ENCODE assay signal across 8 cellular contexts in genomic region chr3:3196148-3196861, GRCh38. TPM values are rescaled to one million over a fixed set of nuclear protein-coding genes. Genes with fewer than 3 reads are reported as not detected.
DNase-seq lines count a peak whose midpoint lies in the region; ATAC-seq and TF ChIP-seq lines count a peak whose summit lies in the region.

No MANE protein-coding gene starts in this region.

- H3K4me2 ChIP-seq in neural progenitor cell, result no peak overlapping the region

- H3K36me3 Mint-ChIP-seq in neural progenitor cell, result no peaks in the 10 kb centered on the region

- no peak overlapping the region for H3K27ac ChIP-seq in body of pancreas
- H3K27ac ChIP-seq in neural progenitor cell, result no peak overlapping the region

- H3K4me1 Mint-ChIP-seq in neural progenitor cell, result no peaks in the 10 kb centered on the region

- TF ChIP-seq POLR2A in body of pancreas (IDR thresholded peaks at IDR 0.05) (no peak), GM18505 (IDR thresholded peaks at IDR 0.05; ENCODE audit: borderline replicate concordance, extremely low read depth, insufficient read depth, insufficient read length) (no peak)

- DNase-seq in NCI-H1105 treated with DMSO at 0.1 percent for 48 hours (lab: John Stamatoyannopoulos, UW) (peak; percentile 25), NCI-H1105 (lab: John Stamatoyannopoulos, UW) (no peak), KBM-7 (peak; percentile 37), body of pancreas (peak in 1 of 4 donors; percentile 22), neural progenitor cell (ENCODE audit: low spot score) (peak; percentile 48), pons (ENCODE audit: low spot score) (no peak)

- 30 to 44% methylated on average over 6 of the region's 6 CpGs for WGBS in body of pancreas, 2 donors

- H3K79me2 ChIP-seq in neural progenitor cell (ENCODE audit: low read depth), result no peaks in the 10 kb centered on the region

- ATAC-seq in body of pancreas (no peak), GM18505 (IDR thresholded peaks at IDR 0.05; ENCODE audit: unreplicated experiment) (no peak), GM19324 (IDR thresholded peaks at IDR 0.05; ENCODE audit: low FRiP score, unreplicated experiment) (no peak)

- in situ Hi-C loops in KBM-7 (cut with MboI; ENCODE audit: low pct_unique_long_range_greater_than_20kb, low sequenced_read_pairs), result no loop called here

- no peaks in the 10 kb centered on the region for H3K36me3 ChIP-seq in body of pancreas (replicated peaks in 1 of 2; ENCODE audit: insufficient read depth in 1 of 2, low read depth in 2 of 2)
- H3K36me3 ChIP-seq in neural progenitor cell, result no peaks in the 10 kb centered on the region

- H3K4me3 ChIP-seq in body of pancreas, result no peak overlapping the region
- no peak overlapping the region for H3K4me3 ChIP-seq in neural progenitor cell

- H2AFZ ChIP-seq in neural progenitor cell (replicated peaks), result no peak overlapping the region

- no peaks in the 10 kb centered on the region for H3K27me3 ChIP-seq in body of pancreas
- H3K27me3 ChIP-seq in neural progenitor cell, result peaks cover 23% of the 10 kb centered on the region

- peaks cover 6% of the 10 kb centered on the region for H3K4me1 ChIP-seq in body of pancreas
- no peaks in the 10 kb centered on the region for H3K4me1 ChIP-seq in neural progenitor cell

- no peaks in the 10 kb centered on the region for H3K9me3 ChIP-seq in body of pancreas
- no peaks in the 10 kb centered on the region for H3K9me3 ChIP-seq in neural progenitor cell (ENCODE audit: low read depth)

- H3K27ac Mint-ChIP-seq in neural progenitor cell, result no peak overlapping the region

- intact Hi-C loops in body of pancreas (cut with DNase I), result no loop called here

- H3K27me3 Mint-ChIP-seq in neural progenitor cell (ENCODE audit: insufficient read depth, low read depth), result no peaks in the 10 kb centered on the region

- H3K9ac ChIP-seq in neural progenitor cell, result no peak overlapping the region

- no peaks in the 10 kb centered on the region for H3K9me3 Mint-ChIP-seq in neural progenitor cell

- peak in 6 of 7 experiments; percentile 24 to 44 (median 36) for TF ChIP-seq CTCF in body of pancreas (IDR thresholded peaks at IDR 0.05)
- TF ChIP-seq CTCF in neural progenitor cell (IDR thresholded peaks at IDR 0.05), result peak; percentile 88

- H4K20me1 ChIP-seq in neural progenitor cell (ENCODE audit: low read depth), result no peaks in the 10 kb centered on the region

- no peaks in the 10 kb centered on the region for H3F3A ChIP-seq in neural progenitor cell (ENCODE audit: low read depth)

- no peak overlapping the region for H3K4me3 Mint-ChIP-seq in neural progenitor cell

RNA-seq across cellular contexts. Expression of gene CRBN, which starts 16.8 kb away (rescaled TPM):
- total RNA-seq in body of pancreas (10 to 100 TPM; 33.9 to 37.9 TPM), neural progenitor cell (ENCODE audit: low replicate concordance) (78.0 and 84.6 TPM in 2 replicates)

Comparison
In these comparisons a context has a peak if more than half of its experiments do, and no peak if none do; other contexts are left out.
1. DNase-seq: peak in NCI-H1105 treated with DMSO at 0.1 percent for 48 hours (single experiment), KBM-7 (single experiment) and neural progenitor cell (single experiment); none in NCI-H1105 (single experiment) and pons (single experiment).